Comparison of ENCODE assay signal across 16 cellular contexts in genomic region chr7:151009340-151010001, GRCh38. TPM values are rescaled to one million over a fixed set of nuclear protein-coding genes. Genes with fewer than 3 reads are reported as not detected.
DNase-seq lines count a peak whose midpoint lies in the region; ATAC-seq, FAIRE-seq and TF ChIP-seq lines count a peak whose summit lies in the region.
"Had no signal": no experiment of that assay in that cellular context is flagged by ENCODE, and none has a peak within 500 bp of the region (broad histone marks: within the 10 kb centered on the region; RNA-seq: fewer than 3 reads in every experiment).

No MANE protein-coding gene starts in this region.

- in situ Hi-C loops in GM12878 (cut with MboI): no loop called here

- H3K27me3 Mint-ChIP-seq in activated naive CD4-positive, alpha-beta T cell treated with anti-CD3 and anti-CD28 coated beads, Interleukin-2, amount 10 ng/mL, durations not matched to agents 7 days and 5 days: no peaks in the 10 kb centered on the region

- no peaks in the 10 kb centered on the region; a peak in 1 of 4 replicates for H3K27me3 ChIP-seq in GM12878 (replicated peaks in 1 of 2; ENCODE audit: control insufficient read depth in 2 of 2, insufficient read depth in 2 of 2, low read length in 1 of 2)
- H3K27me3 ChIP-seq in smooth muscle cell (ENCODE audit: low read depth): no peaks in the 10 kb centered on the region
- H3K27me3 ChIP-seq in Peyer's patch: no peaks in the 10 kb centered on the region

- no peak for TF ChIP-seq RAD21 in GM12878 (IDR thresholded peaks at IDR 0.05; ENCODE audit: insufficient read depth, low read depth, low read length)

- no peak overlapping the region for H3K4me2 ChIP-seq in GM12878 (ENCODE audit: control insufficient read depth, insufficient read depth)
- peak overlapping the region; percentile 82 for H3K4me2 ChIP-seq in smooth muscle cell

- DNase-seq in activated naive CD4-positive, alpha-beta T cell treated with anti-CD3 and anti-CD28 coated beads, Interleukin-2, amount 10 ng/mL, durations not matched to agents 7 days and 5 days: no peak
- no peak for DNase-seq in activated naive CD4-positive, alpha-beta T cell treated with anti-CD3 and anti-CD28 coated beads, Interleukin-2, amount 50 U/mL, for 72 hours (ENCODE audit: low spot score in 2 of 2)
- peak; percentile 65 for DNase-seq in HuH-7 (ENCODE audit: low spot score)
- DNase-seq in GM12878 (ENCODE audit: low read depth, low spot score): no peak
- DNase-seq in smooth muscle cell (lab: John Stamatoyannopoulos, UW; ENCODE audit: unreplicated experiment): no peak
- no peak for DNase-seq in Peyer's patch
- DNase-seq: foreskin melanocyte, HCEC 1CT, mammary epithelial cell, NCI-H187 treated with DMSO at 0.1 percent for 48 hours, NCI-H510A treated with DMSO at 0.1 percent for 48 hours had no signal

- H3K9me3 ChIP-seq in GM12878 (replicated peaks; ENCODE audit: control insufficient read depth, insufficient read depth, low read length) (no peaks in the 10 kb centered on the region), smooth muscle cell (replicated peaks; ENCODE audit: low read depth) (no peaks in the 10 kb centered on the region), Peyer's patch (no peaks in the 10 kb centered on the region)
- H3K9me3 ChIP-seq: neutrophil had no signal

- no peaks in the 10 kb centered on the region for H3K9me3 Mint-ChIP-seq in activated naive CD4-positive, alpha-beta T cell treated with anti-CD3 and anti-CD28 coated beads, Interleukin-2, amount 10 ng/mL, durations not matched to agents 7 days and 5 days
- H3K9me3 Mint-ChIP-seq in activated naive CD4-positive, alpha-beta T cell treated with anti-CD3 and anti-CD28 coated beads, Interleukin-2, amount 50 U/mL, for 72 hours: no peaks in the 10 kb centered on the region

- peaks cover 79% of the 10 kb centered on the region for H3K4me1 Mint-ChIP-seq in activated naive CD4-positive, alpha-beta T cell treated with anti-CD3 and anti-CD28 coated beads, Interleukin-2, amount 10 ng/mL, durations not matched to agents 7 days and 5 days

- SMC1A ChIA-PET in GM12878 (lab: Charles Lee; ENCODE audit: uncharacterized antibody, unreplicated experiment): interaction anchor here (0.9 to 2.2 kb wide), 2 partner anchors 19 to 100 kb away, joined by 3 to 5 read pairs; partner anchors contain the start of gene ABCB8

- no TSS peak for BruUV-seq in GM12878 (replicated peaks; lab: Mats Ljungman, UMichigan)

- FAIRE-seq in GM12878 (lab: Jason Lieb, UNC): no peak
- FAIRE-seq: endometrium had no signal

- peaks cover 6% of the 10 kb centered on the region for H3K4me1 ChIP-seq in GM12878 (ENCODE audit: control insufficient read depth, insufficient read depth, low read length)
- H3K4me1 ChIP-seq in smooth muscle cell (ENCODE audit: low read depth): peaks cover 24% of the 10 kb centered on the region
- H3K4me1 ChIP-seq in Peyer's patch: peaks cover 0 to 30% (median 3%) of the 10 kb centered on the region in 4 donors

- intact Hi-C loops in GM12878 (cut with micrococcal nuclease; ENCODE audit: unreplicated experiment): loop anchor here (5.0 kb wide), 1 partner anchor 103 kb away; no protein-coding TSS in a partner anchor

- no peaks in the 10 kb centered on the region for H4K20me1 ChIP-seq in GM12878 (ENCODE audit: control insufficient read depth, insufficient read depth)
- H4K20me1 ChIP-seq in smooth muscle cell (ENCODE audit: low read depth): no peaks in the 10 kb centered on the region

- CTCF ChIA-PET in activated naive CD4-positive, alpha-beta T cell treated with anti-CD3 and anti-CD28 coated beads, Interleukin-2, amount 10 ng/mL, durations not matched to agents 7 days and 5 days (lab: Charles Lee): interaction anchor here (1.4 to 4.3 kb wide), 8 partner anchors 9 to 101 kb away, joined by 3 to 33 read pairs (median 13); partner anchors contain the start of gene ABCB8
- CTCF ChIA-PET in GM12878 (lab: Yijun Ruan, JAX): interaction anchor here (0.6 to 4.3 kb wide), 21 partner anchors 9 to 1139 kb away, joined by 3 to 35 read pairs (median 4); partner anchors contain the start of genes ABCB8 and ATG9B

- no peak overlapping the region for H3K4me3 ChIP-seq in GM12878
- no peak overlapping the region for H3K4me3 ChIP-seq in smooth muscle cell
- H3K4me3 ChIP-seq in Peyer's patch: no peak overlapping the region

- no peak for ATAC-seq in activated naive CD4-positive, alpha-beta T cell treated with anti-CD3 and anti-CD28 coated beads, Interleukin-2, amount 50 U/mL, for 72 hours
- ATAC-seq in GM12878 (peak; percentile 4; the same call in 2 of the 3 replicates), GM19467 (IDR thresholded peaks at IDR 0.05; ENCODE audit: unreplicated experiment) (no peak), HG03378 (IDR thresholded peaks at IDR 0.05; ENCODE audit: unreplicated experiment) (no peak)

- H3K36me3 ChIP-seq in GM12878 (ENCODE audit: control insufficient read depth in 2 of 2, insufficient read depth in 2 of 2, low read length in 1 of 2) (no peaks in the 10 kb centered on the region), smooth muscle cell (ENCODE audit: low read depth) (no peaks in the 10 kb centered on the region), Peyer's patch (no peaks in the 10 kb centered on the region)
- H3K36me3 ChIP-seq: neutrophil had no signal

- 0 out of 6 replicates have a peak, but pooled peaks of 1 of the 3 experiments have one; percentile 17 for TF ChIP-seq CTCF in GM12878 (IDR thresholded peaks at IDR 0.05 in 2 of 3, conservative IDR thresholded peaks at IDR 0.05 in 1 of 3; ENCODE audit: control insufficient read depth in 2 of 3, extremely low read depth in 1 of 3, insufficient read depth in 1 of 3, low read depth in 3 of 3, low read length in 3 of 3)
- no peak for TF ChIP-seq CTCF in smooth muscle cell (IDR thresholded peaks at IDR 0.05; ENCODE audit: borderline replicate concordance, insufficient read depth, poor library complexity, severe bottlenecking)
- no peak for TF ChIP-seq CTCF in Peyer's patch (IDR thresholded peaks at IDR 0.05)

- no peak overlapping the region for H3K27ac ChIP-seq in GM12878 (ENCODE audit: control insufficient read depth, insufficient read depth)
- no peak overlapping the region for H3K27ac ChIP-seq in smooth muscle cell (ENCODE audit: low read depth)
- peak overlapping the region in 1 of 4 donors; percentile 66 for H3K27ac ChIP-seq in Peyer's patch
- H3K27ac ChIP-seq: neutrophil had no signal

- H3K36me3 Mint-ChIP-seq in activated naive CD4-positive, alpha-beta T cell treated with anti-CD3 and anti-CD28 coated beads, Interleukin-2, amount 10 ng/mL, durations not matched to agents 7 days and 5 days: peaks cover 31% of the 10 kb centered on the region
- peaks cover 6% of the 10 kb centered on the region in 2 donors for H3K36me3 Mint-ChIP-seq in activated naive CD4-positive, alpha-beta T cell treated with anti-CD3 and anti-CD28 coated beads, Interleukin-2, amount 50 U/mL, for 72 hours

- H3K9ac ChIP-seq in GM12878 (ENCODE audit: control insufficient read depth, insufficient read depth, low read length) (no peak overlapping the region), smooth muscle cell (ENCODE audit: low read depth) (no peak overlapping the region)

- WGBS in GM12878 (ENCODE audit: insufficient coverage, insufficient replicate concordance, low lambda C conversion rate, missing lambda C conversion rate): 49% methylated on average over 17 of the region's 20 CpGs
- 78% methylated on average over 20 of the region's 20 CpGs for WGBS in smooth muscle cell (ENCODE audit: low lambda C conversion rate)

- H3F3A ChIP-seq in smooth muscle cell (ENCODE audit: low read depth): peaks cover 6% of the 10 kb centered on the region

- H3K79me2 ChIP-seq in GM12878 (ENCODE audit: control insufficient read depth, insufficient read depth, low read length) (no peaks in the 10 kb centered on the region), smooth muscle cell (ENCODE audit: low read depth) (no peaks in the 10 kb centered on the region)

- H3K4me3 Mint-ChIP-seq in activated naive CD4-positive, alpha-beta T cell treated with anti-CD3 and anti-CD28 coated beads, Interleukin-2, amount 10 ng/mL, durations not matched to agents 7 days and 5 days: no peak overlapping the region

- TF ChIP-seq POLR2A in GM12878 (IDR thresholded peaks at IDR 0.05; ENCODE audit: low read depth, low read length): no peak
- no peak for TF ChIP-seq POLR2A in Peyer's patch (IDR thresholded peaks at IDR 0.05)

- H3K27ac Mint-ChIP-seq in activated naive CD4-positive, alpha-beta T cell treated with anti-CD3 and anti-CD28 coated beads, Interleukin-2, amount 10 ng/mL, durations not matched to agents 7 days and 5 days: peak overlapping the region; percentile 94
- H3K27ac Mint-ChIP-seq in activated naive CD4-positive, alpha-beta T cell treated with anti-CD3 and anti-CD28 coated beads, Interleukin-2, amount 50 U/mL, for 72 hours: peak overlapping the region in 1 of 2 donors; percentile 78

- H2AFZ ChIP-seq in GM12878 (ENCODE audit: control insufficient read depth, low read depth, low read length) (no peak overlapping the region), smooth muscle cell (ENCODE audit: low read depth) (peak overlapping the region; percentile 68)

- POLR2A ChIA-PET in GM12878 (lab: Charles Lee): interaction anchor here (0.6 kb wide), 2 partner anchors 14 to 244 kb away, joined by 3 read pairs; no protein-coding TSS in a partner anchor

- RAD21 ChIA-PET in GM12878 (lab: Charles Lee; ENCODE audit: unreplicated experiment): interaction anchor here (0.6 kb wide), 1 partner anchor 46 kb away, joined by 3 read pairs; no protein-coding TSS in a partner anchor

- no peak for TF ChIP-seq EP300 in GM12878 (IDR thresholded peaks at IDR 0.05; ENCODE audit: borderline replicate concordance in 1 of 2, control insufficient read depth in 1 of 2, low read depth in 2 of 2, low read length in 2 of 2)

RNA-seq across cellular contexts. Expression of gene ATG9B, which starts 14.8 kb away (rescaled TPM):
- 10 to 100 TPM in 1 of 2 donors, 1 to 10 TPM in 1; 1.1 to 14.9 TPM for total RNA-seq in activated naive CD4-positive, alpha-beta T cell treated with anti-CD3 and anti-CD28 coated beads, Interleukin-2, amount 50 U/mL, for 72 hours
- total RNA-seq in GM12878 (2013; cell fraction: nucleolus; rRNA removed): 0.22 and 0.67 TPM in 2 replicates
- total RNA-seq in GM12878 (2014; rRNA removed): 0.05 TPM in 1 of 2 replicates, not detected in the other
- 0.09 TPM in 1 of 2 replicates, not detected in the other for total RNA-seq in GM12878 (2014; rRNA removed; fragmentation: Illumina TruSeq; extraction: Trizol)
- 0.36 and 0.48 TPM in 2 replicates for total RNA-seq in GM12878 (2021)
- 0.17 TPM for polyA plus RNA-seq in GM12878 (2011; ENCODE audit: low read depth)
- 0.01 and 0.13 TPM in 2 replicates for polyA plus RNA-seq in GM12878 (2011; rRNA removed)
- polyA plus RNA-seq in GM12878 (2011; cell fraction: cytosol; rRNA removed): 0.07 and 0.17 TPM in 2 replicates
- 0.63 and 1.2 TPM in 2 replicates for polyA plus RNA-seq in GM12878 (2011; cell fraction: nucleus; rRNA removed)
- polyA plus RNA-seq in GM12878 (2012): 0.64 and 0.83 TPM in 2 replicates
- 0.12 TPM in 1 of 2 replicates, not detected in the other for polyA plus RNA-seq in GM12878 (2014; fragmentation: Illumina TruSeq; extraction: Trizol)
- under 1 TPM in 1 of 2 experiments, not detected in 1; 0.04 TPM for polyA plus RNA-seq in GM12878 (2014; fragmentation: Nextera tagmentation; extraction: Ambion mirVana)
- 0.13 and 0.62 TPM in 2 replicates for polyA plus RNA-seq in GM12878 (2014; rRNA removed)
- polyA plus RNA-seq in GM12878 (2016; fragmentation: Nextera tagmentation; extraction: Ambion mirVana): under 1 TPM; 0.24 to 0.83 TPM
- 0.10 TPM in 1 of 2 replicates, not detected in the other for polyA minus RNA-seq in GM12878 (2011; rRNA and poly(A)+ RNA removed)
- not detected in 2 replicates for polyA minus RNA-seq in GM12878 (2011; cell fraction: cytosol; rRNA and poly(A)+ RNA removed)
- 0.12 TPM in 1 of 2 replicates, not detected in the other for polyA minus RNA-seq in GM12878 (2011; cell fraction: nucleus; rRNA and poly(A)+ RNA removed)
- 1.7 and 2.6 TPM in 2 replicates for total RNA-seq in smooth muscle cell
- polyA plus RNA-seq in smooth muscle cell: 6.5 and 16.6 TPM in 2 replicates
- under 1 TPM in 2 of 4 donors, not detected in 2; 0.27 to 0.28 TPM for total RNA-seq in Peyer's patch
- total RNA-seq: skeletal muscle tissue had no signal

RNA-seq across cellular contexts. Expression of gene NOS3, which starts 18.7 kb away (rescaled TPM):
- 10 to 100 TPM in 1 of 2 donors, 1 to 10 TPM in 1; 1.8 to 12.7 TPM for total RNA-seq in activated naive CD4-positive, alpha-beta T cell treated with anti-CD3 and anti-CD28 coated beads, Interleukin-2, amount 50 U/mL, for 72 hours
- total RNA-seq in GM12878 (2013; cell fraction: nucleolus; rRNA removed): 3.4 and 7.9 TPM in 2 replicates
- total RNA-seq in GM12878 (2014; rRNA removed) (0.06 and 0.16 TPM in 2 replicates), GM12878 (2014; rRNA removed; fragmentation: Illumina TruSeq; extraction: Trizol) (0.05 and 0.09 TPM in 2 replicates), GM12878 (2021) (0.32 and 0.92 TPM in 2 replicates), smooth muscle cell (3.4 and 6.2 TPM in 2 replicates), Peyer's patch (10 to 100 TPM in 1 of 4 donors, 1 to 10 TPM in 3; 1.2 to 18.2 (median 5.4) TPM)
- polyA plus RNA-seq in GM12878 (2011; ENCODE audit: low read depth): not detected
- polyA plus RNA-seq in GM12878 (2011; rRNA removed) (0.30 and 0.42 TPM in 2 replicates), GM12878 (2014; fragmentation: Illumina TruSeq; extraction: Trizol) (0.06 TPM in 1 of 2 replicates, not detected in the other), GM12878 (2014; fragmentation: Nextera tagmentation; extraction: Ambion mirVana) (not detected), GM12878 (2014; rRNA removed) (0.33 and 0.56 TPM in 2 replicates), GM12878 (2016; fragmentation: Nextera tagmentation; extraction: Ambion mirVana) (under 1 TPM in 1 of 2 experiments, not detected in 1; 0.70 TPM), smooth muscle cell (7.8 and 11.7 TPM in 2 replicates)
- polyA plus RNA-seq in GM12878 (2011; cell fraction: cytosol; rRNA removed): 1.1 and 1.4 TPM in 2 replicates
- 1.9 and 2.4 TPM in 2 replicates for polyA plus RNA-seq in GM12878 (2011; cell fraction: nucleus; rRNA removed)
- 0.11 and 0.32 TPM in 2 replicates for polyA plus RNA-seq in GM12878 (2012)
- polyA minus RNA-seq in GM12878 (2011; rRNA and poly(A)+ RNA removed): 1.2 and 2.5 TPM in 2 replicates
- polyA minus RNA-seq in GM12878 (2011; cell fraction: cytosol; rRNA and poly(A)+ RNA removed): 1.1 and 1.5 TPM in 2 replicates
- 0.12 and 1.1 TPM in 2 replicates for polyA minus RNA-seq in GM12878 (2011; cell fraction: nucleus; rRNA and poly(A)+ RNA removed)

RNA-seq across cellular contexts. Expression of gene ABCB8, which starts 18.8 kb away (rescaled TPM):
- 10 to 100 TPM; 42.6 to 78.3 TPM for total RNA-seq in activated naive CD4-positive, alpha-beta T cell treated with anti-CD3 and anti-CD28 coated beads, Interleukin-2, amount 50 U/mL, for 72 hours
- 46.2 and 58.1 TPM in 2 replicates for total RNA-seq in GM12878 (2013; cell fraction: nucleolus; rRNA removed)
- total RNA-seq in GM12878 (2014; rRNA removed): 26.3 and 27.4 TPM in 2 replicates
- 9.1 and 10.8 TPM in 2 replicates for total RNA-seq in GM12878 (2014; rRNA removed; fragmentation: Illumina TruSeq; extraction: Trizol)
- 30.6 and 34.7 TPM in 2 replicates for total RNA-seq in GM12878 (2021)
- polyA plus RNA-seq in GM12878 (2011; ENCODE audit: low read depth): 5.0 TPM
- 3.8 and 9.6 TPM in 2 replicates for polyA plus RNA-seq in GM12878 (2011; rRNA removed)
- polyA plus RNA-seq in GM12878 (2011; cell fraction: cytosol; rRNA removed): 16.5 and 21.4 TPM in 2 replicates
- polyA plus RNA-seq in GM12878 (2011; cell fraction: nucleus; rRNA removed): 60.0 and 60.7 TPM in 2 replicates
- 13.0 and 13.2 TPM in 2 replicates for polyA plus RNA-seq in GM12878 (2012)
- polyA plus RNA-seq in GM12878 (2014; fragmentation: Illumina TruSeq; extraction: Trizol): 4.7 and 11.5 TPM in 2 replicates
- polyA plus RNA-seq in GM12878 (2014; fragmentation: Nextera tagmentation; extraction: Ambion mirVana): 1 to 10 TPM in 1 of 2 experiments, under 1 TPM in 1; 0.77 to 1.2 TPM
- polyA plus RNA-seq in GM12878 (2014; rRNA removed): 24.7 and 27.3 TPM in 2 replicates
- polyA plus RNA-seq in GM12878 (2016; fragmentation: Nextera tagmentation; extraction: Ambion mirVana): 10 to 100 TPM; 30.5 to 34.8 TPM
- polyA minus RNA-seq in GM12878 (2011; rRNA and poly(A)+ RNA removed): 15.9 and 30.2 TPM in 2 replicates
- polyA minus RNA-seq in GM12878 (2011; cell fraction: cytosol; rRNA and poly(A)+ RNA removed): 14.3 and 15.0 TPM in 2 replicates
- 16.9 and 33.6 TPM in 2 replicates for polyA minus RNA-seq in GM12878 (2011; cell fraction: nucleus; rRNA and poly(A)+ RNA removed)
- total RNA-seq in smooth muscle cell: 17.3 and 23.4 TPM in 2 replicates
- 24.2 and 27.0 TPM in 2 replicates for polyA plus RNA-seq in smooth muscle cell
- total RNA-seq in Peyer's patch: 10 to 100 TPM; 23.1 to 79.7 (median 42.7) TPM

RNA-seq across cellular contexts. Expression of gene KCNH2, which starts 31.4 kb away (rescaled TPM):
- total RNA-seq in activated naive CD4-positive, alpha-beta T cell treated with anti-CD3 and anti-CD28 coated beads, Interleukin-2, amount 50 U/mL, for 72 hours: under 1 TPM; 0.41 to 0.72 TPM
- 0.29 and 0.37 TPM in 2 replicates for total RNA-seq in GM12878 (2013; cell fraction: nucleolus; rRNA removed)
- total RNA-seq in GM12878 (2014; rRNA removed) (not detected in 2 replicates), GM12878 (2014; rRNA removed; fragmentation: Illumina TruSeq; extraction: Trizol) (not detected in 2 replicates), GM12878 (2021) (0.18 and 0.19 TPM in 2 replicates), smooth muscle cell (12.9 and 13.3 TPM in 2 replicates), Peyer's patch (1 to 10 TPM; 2.4 to 8.5 (median 3.4) TPM)
- polyA plus RNA-seq in GM12878 (2011; ENCODE audit: low read depth): not detected
- polyA plus RNA-seq in GM12878 (2011; rRNA removed) (0.10 and 0.24 TPM in 2 replicates), GM12878 (2014; fragmentation: Illumina TruSeq; extraction: Trizol) (not detected in 2 replicates), GM12878 (2014; fragmentation: Nextera tagmentation; extraction: Ambion mirVana) (under 1 TPM in 1 of 2 experiments, not detected in 1; 0.04 TPM), GM12878 (2014; rRNA removed) (0.03 and 0.15 TPM in 2 replicates), GM12878 (2016; fragmentation: Nextera tagmentation; extraction: Ambion mirVana) (not detected), smooth muscle cell (32.1 and 37.7 TPM in 2 replicates)
- polyA plus RNA-seq in GM12878 (2011; cell fraction: cytosol; rRNA removed): 0.30 and 0.33 TPM in 2 replicates
- polyA plus RNA-seq in GM12878 (2011; cell fraction: nucleus; rRNA removed): 0.78 and 0.82 TPM in 2 replicates
- 0.08 TPM in 2 replicates for polyA plus RNA-seq in GM12878 (2012)
- polyA minus RNA-seq in GM12878 (2011; rRNA and poly(A)+ RNA removed): 0.37 and 0.88 TPM in 2 replicates
- 0.31 and 0.53 TPM in 2 replicates for polyA minus RNA-seq in GM12878 (2011; cell fraction: cytosol; rRNA and poly(A)+ RNA removed)
- 0.12 and 0.19 TPM in 2 replicates for polyA minus RNA-seq in GM12878 (2011; cell fraction: nucleus; rRNA and poly(A)+ RNA removed)
- polyA plus RNA-seq: mammary epithelial cell had no signal

RNA-seq across cellular contexts. Expression of gene ASIC3, which starts 38.9 kb away (rescaled TPM):
- total RNA-seq in activated naive CD4-positive, alpha-beta T cell treated with anti-CD3 and anti-CD28 coated beads, Interleukin-2, amount 50 U/mL, for 72 hours: 10 to 100 TPM in 1 of 2 donors, 1 to 10 TPM in 1; 7.6 to 19.7 TPM
- 2.0 and 2.2 TPM in 2 replicates for total RNA-seq in GM12878 (2013; cell fraction: nucleolus; rRNA removed)
- 0.16 TPM in 1 of 2 replicates, not detected in the other for total RNA-seq in GM12878 (2014; rRNA removed)
- 0.51 TPM in 1 of 2 replicates, not detected in the other for total RNA-seq in GM12878 (2014; rRNA removed; fragmentation: Illumina TruSeq; extraction: Trizol)
- 1.0 and 1.5 TPM in 2 replicates for total RNA-seq in GM12878 (2021)
- 0.13 TPM for polyA plus RNA-seq in GM12878 (2011; ENCODE audit: low read depth)
- 0.07 and 0.09 TPM in 2 replicates for polyA plus RNA-seq in GM12878 (2011; rRNA removed)
- polyA plus RNA-seq in GM12878 (2011; cell fraction: cytosol; rRNA removed): 0.09 and 0.15 TPM in 2 replicates
- 1.3 and 1.9 TPM in 2 replicates for polyA plus RNA-seq in GM12878 (2011; cell fraction: nucleus; rRNA removed)
- 1.6 and 1.8 TPM in 2 replicates for polyA plus RNA-seq in GM12878 (2012)
- 0.47 TPM in 1 of 2 replicates, not detected in the other for polyA plus RNA-seq in GM12878 (2014; fragmentation: Illumina TruSeq; extraction: Trizol)
- polyA plus RNA-seq in GM12878 (2014; fragmentation: Nextera tagmentation; extraction: Ambion mirVana): not detected
- polyA plus RNA-seq in GM12878 (2014; rRNA removed): 0.55 and 1.4 TPM in 2 replicates
- polyA plus RNA-seq in GM12878 (2016; fragmentation: Nextera tagmentation; extraction: Ambion mirVana): under 1 TPM; 0.24 to 0.40 TPM
- not detected in 2 replicates for polyA minus RNA-seq in GM12878 (2011; rRNA and poly(A)+ RNA removed)
- polyA minus RNA-seq in GM12878 (2011; cell fraction: cytosol; rRNA and poly(A)+ RNA removed): not detected in 2 replicates
- polyA minus RNA-seq in GM12878 (2011; cell fraction: nucleus; rRNA and poly(A)+ RNA removed): 0.24 and 0.48 TPM in 2 replicates
- 2.2 and 2.3 TPM in 2 replicates for total RNA-seq in smooth muscle cell
- polyA plus RNA-seq in smooth muscle cell: 2.0 and 4.7 TPM in 2 replicates
- 10 to 100 TPM in 1 of 4 donors, 1 to 10 TPM in 3; 2.5 to 10.7 (median 5.0) TPM for total RNA-seq in Peyer's patch
- total RNA-seq: skeletal muscle tissue had no signal
